Comparison of ENCODE assay signal across 14 cellular contexts in genomic region chr2:233865838-233866237, GRCh38. TPM values are rescaled to one million over a fixed set of nuclear protein-coding genes. Genes with fewer than 3 reads are reported as not detected.
A peak's percentile ranks its signal among the peaks of the same experiment; 100 is the strongest.
DNase-seq lines count a peak whose midpoint lies in the region; ATAC-seq and TF ChIP-seq lines count a peak whose summit lies in the region.
"Had no signal": no experiment of that assay in that cellular context is flagged by ENCODE, and none has a peak within 500 bp of the region (broad histone marks: within the 10 kb centered on the region; RNA-seq: fewer than 3 reads in every experiment).

No MANE protein-coding gene starts in this region.

- peaks cover 13% of the 10 kb centered on the region; the same call in 1 of the 2 replicates for H3K9me3 ChIP-seq in SK-N-SH

- no peak for TF ChIP-seq EP300 in SK-N-SH (IDR thresholded peaks at IDR 0.05; ENCODE audit: borderline replicate concordance in 1 of 2, low read depth in 1 of 2, low read length in 1 of 2)

- H3K9me3 Mint-ChIP-seq in osteocyte (ENCODE audit: unreplicated experiment) (peaks cover 27% of the 10 kb centered on the region), natural killer cell (peaks cover 5 to 9% of the 10 kb centered on the region in 2 donors)

- H3K9me2 ChIP-seq in SK-N-SH = no peaks in the 10 kb centered on the region

- H3K79me2 ChIP-seq in SK-N-SH (ENCODE audit: insufficient read depth) = no peaks in the 10 kb centered on the region

- H3K27ac Mint-ChIP-seq in osteocyte (ENCODE audit: unreplicated experiment) (no peak overlapping the region), natural killer cell (no peak overlapping the region)

- H3K36me3 Mint-ChIP-seq in osteocyte (ENCODE audit: unreplicated experiment) (peaks cover 23% of the 10 kb centered on the region), natural killer cell (peaks cover 7% of the 10 kb centered on the region)

- no peak overlapping the region for H3K4me3 Mint-ChIP-seq in osteocyte (ENCODE audit: unreplicated experiment)
- H3K4me3 Mint-ChIP-seq in natural killer cell = no peak overlapping the region

- H3K9ac ChIP-seq in SK-N-SH = no peak overlapping the region

- TF ChIP-seq CTCF in SK-N-SH (IDR thresholded peaks at IDR 0.05) = peak; percentile 45
- peak; percentile 19 for TF ChIP-seq CTCF in cardiac fibroblast (IDR thresholded peaks at IDR 0.05; ENCODE audit: low read depth, low read length)
- peak; percentile 17 for TF ChIP-seq CTCF in osteocyte (IDR thresholded peaks at IDR 0.05)
- TF ChIP-seq CTCF in natural killer cell (IDR thresholded peaks at IDR 0.05) = no peak

- WGBS in SK-N-SH (ENCODE audit: low lambda C conversion rate) = 91% methylated on average over 3 of the region's 3 CpGs

- CTCF ChIA-PET in SK-N-SH (lab: Yijun Ruan, JAX) = interaction anchor here (1.4 to 1.5 kb wide), 2 partner anchors 27 to 33 kb away, joined by 3 read pairs; no protein-coding TSS in a partner anchor

- H4K20me1 ChIP-seq in SK-N-SH (ENCODE audit: insufficient read depth) = no peaks in the 10 kb centered on the region

- H3K4me3 ChIP-seq in SK-N-SH (ENCODE audit: low read depth in 2 of 2, low read length in 1 of 2) (no peak overlapping the region), cardiac fibroblast (replicated peaks in 1 of 2; ENCODE audit: low read depth in 2 of 2, low read length in 2 of 2) (no peak overlapping the region)

- ATAC-seq in SK-N-SH treated with all-trans-retinoic acid at 6 μM for 48 hours (no peak), HG02763 (IDR thresholded peaks at IDR 0.05; ENCODE audit: unreplicated experiment) (no peak), natural killer cell (no peak)
- ATAC-seq: sciatic nerve had no signal

- in situ Hi-C loops in KBM-7 (cut with MboI; ENCODE audit: low pct_unique_long_range_greater_than_20kb, low sequenced_read_pairs) = no loop called here

- no peaks in the 10 kb centered on the region for H3K36me3 ChIP-seq in SK-N-SH (replicated peaks in 1 of 2; ENCODE audit: control insufficient read depth in 1 of 2, insufficient read depth in 2 of 2, low read length in 1 of 2)

- POLR2A ChIA-PET in SK-N-SH (lab: Yijun Ruan, JAX) = no interaction called here

- H3K4me2 ChIP-seq in SK-N-SH = no peak overlapping the region

- peak; percentile 33 for DNase-seq in SK-N-SH
- peak; percentile 32 for DNase-seq in KBM-7
- no peak for DNase-seq in cardiac fibroblast (ENCODE audit: low read depth in 2 of 2)
- DNase-seq in osteocyte (ENCODE audit: extremely low spot score, unreplicated experiment) = no peak
- DNase-seq in AG20443 (ENCODE audit: low spot score) = no peak
- DNase-seq in natural killer cell = no peak
- DNase-seq: ACHN, GDM1, IMR-90, NCI-H2029 treated with DMSO at 0.1 percent for 48 hours, T-helper 9 cell had no signal

- intact Hi-C loops in natural killer cell (cut with micrococcal nuclease) = no loop called here

- no peak overlapping the region for H3K27ac ChIP-seq in SK-N-SH (ENCODE audit: low read depth in 2 of 2, low read length in 1 of 2)

- H3K27me3 Mint-ChIP-seq in osteocyte (ENCODE audit: unreplicated experiment) (peaks cover 10% of the 10 kb centered on the region), natural killer cell (ENCODE audit: low read depth in 2 of 2) (peaks cover 11 to 27% of the 10 kb centered on the region in 2 donors)

- H3F3A ChIP-seq in SK-N-SH (replicated peaks; ENCODE audit: insufficient read depth) = no peaks in the 10 kb centered on the region

- H3K27me3 ChIP-seq in SK-N-SH (ENCODE audit: insufficient read depth) = no peaks in the 10 kb centered on the region

- H3K4me1 Mint-ChIP-seq in osteocyte (ENCODE audit: unreplicated experiment) (peaks cover 11% of the 10 kb centered on the region), natural killer cell (peaks cover 8% of the 10 kb centered on the region in 2 donors)

- peak; percentile 14; the same call in 1 of the 2 replicates for TF ChIP-seq RAD21 in SK-N-SH (IDR thresholded peaks at IDR 0.05; ENCODE audit: low read length)

- no peak overlapping the region for H2AFZ ChIP-seq in SK-N-SH (ENCODE audit: low read depth)

- no peaks in the 10 kb centered on the region; a peak in 1 of 4 replicates for H3K4me1 ChIP-seq in SK-N-SH (ENCODE audit: control insufficient read depth in 1 of 2, insufficient read depth in 2 of 2, low read depth in 1 of 2, low read length in 1 of 2)

TF ChIP-seq in SK-N-SH, 30 proteins besides CTCF, POLR2A, EP300 and RAD21:
- TF ChIP-seq, protein P1, sequence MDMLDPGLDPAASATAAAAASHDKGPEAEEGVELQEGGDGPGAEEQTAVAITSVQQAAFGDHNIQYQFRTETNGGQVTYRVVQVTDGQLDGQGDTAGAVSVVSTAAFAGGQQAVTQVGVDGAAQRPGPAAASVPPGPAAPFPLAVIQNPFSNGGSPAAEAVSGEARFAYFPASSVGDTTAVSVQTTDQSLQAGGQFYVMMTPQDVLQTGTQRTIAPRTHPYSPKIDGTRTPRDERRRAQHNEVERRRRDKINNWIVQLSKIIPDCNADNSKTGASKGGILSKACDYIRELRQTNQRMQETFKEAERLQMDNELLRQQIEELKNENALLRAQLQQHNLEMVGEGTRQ (IDR thresholded peaks at IDR 0.05; ENCODE audit: borderline replicate concordance, low read depth, low read length) = no peak
TF ChIP-seq in SK-N-SH: peak in this region for 0.

TF ChIP-seq in SK-N-SH treated with all-trans-retinoic acid at 6 μM for 48 hours, 23 proteins besides CTCF, POLR2A, EP300 and RAD21:
- TF ChIP-seq ESRRG (CRISPR knock-in tag; IDR thresholded peaks at IDR 0.05) (no peak), ZFP30 (CRISPR knock-in tag; IDR thresholded peaks at IDR 0.05) (no peak), ZNF565 (CRISPR knock-in tag; conservative IDR thresholded peaks at IDR 0.05; ENCODE audit: low read depth) (no peak), PATZ1 (CRISPR knock-in tag; IDR thresholded peaks at IDR 0.05; ENCODE audit: borderline replicate concordance) (no peak), PPARA (CRISPR knock-in tag; IDR thresholded peaks at IDR 0.05; ENCODE audit: borderline replicate concordance) (no peak), CSRNP3 (CRISPR knock-in tag; IDR thresholded peaks at IDR 0.05) (no peak), CREB5 (CRISPR knock-in tag; IDR thresholded peaks at IDR 0.05; ENCODE audit: low read depth) (no peak), ZC3H10 (CRISPR knock-in tag; IDR thresholded peaks at IDR 0.05) (no peak), ARNTL (CRISPR knock-in tag; IDR thresholded peaks at IDR 0.05; ENCODE audit: borderline replicate concordance, low read depth) (no peak), ZFP3 (CRISPR knock-in tag; IDR thresholded peaks at IDR 0.05) (no peak)

RNA-seq across cellular contexts. Expression of gene HJURP, which starts 11.5 kb away (rescaled TPM):
- polyA plus RNA-seq in SK-N-SH (2012; rRNA removed) = 13.2 and 16.5 TPM in 2 replicates
- polyA plus RNA-seq in SK-N-SH (2012; cell fraction: cytosol; rRNA removed) = 7.6 and 9.8 TPM in 2 replicates
- polyA plus RNA-seq in SK-N-SH (2012; cell fraction: nucleus; rRNA removed) = 45.0 and 52.3 TPM in 2 replicates
- total RNA-seq in osteocyte = 7.7 and 7.9 TPM in 2 replicates
- total RNA-seq in natural killer cell = 1 to 10 TPM in 2 of 3 donors, under 1 TPM in 1; 0.87 to 3.2 (median 1.5) TPM

RNA-seq across cellular contexts. Expression of gene TRPM8, which starts 51.3 kb away (rescaled TPM):
- polyA plus RNA-seq in SK-N-SH (2012; rRNA removed) = 0.85 and 1.6 TPM in 2 replicates
- 0.71 and 1.5 TPM in 2 replicates for polyA plus RNA-seq in SK-N-SH (2012; cell fraction: cytosol; rRNA removed)
- polyA plus RNA-seq in SK-N-SH (2012; cell fraction: nucleus; rRNA removed) = 1.2 and 2.1 TPM in 2 replicates
- not detected in 2 replicates for total RNA-seq in osteocyte
- total RNA-seq in natural killer cell = not detected
- total RNA-seq: IMR-90, sciatic nerve had no signal
- polyA plus RNA-seq: IMR-90 had no signal

Comparison
In these comparisons a context has a peak if more than half of its experiments do, and no peak if none do; other contexts are left out.
1. DNase-seq: peak in SK-N-SH (single experiment) and KBM-7 (single experiment); none in cardiac fibroblast (0 of 2), osteocyte (single experiment), AG20443 (single experiment) and natural killer cell (single experiment).